Comparison of ENCODE assay signal across 15 cellular contexts in genomic region chr17:61249649-61250301, GRCh38.
DNase-seq lines count a peak whose midpoint lies in the region; ATAC-seq and TF ChIP-seq lines count a peak whose summit lies in the region.
"Had no signal": no experiment of that assay in that cellular context is flagged by ENCODE, and none has a peak within 500 bp of the region (broad histone marks: within the 10 kb centered on the region; RNA-seq: fewer than 3 reads in every experiment).

No MANE protein-coding gene starts in this region.

- H3K4me2 ChIP-seq in BLaER1 treated with 17β-estradiol and CSF1 and Interleukin-3, amounts not matched to agents 10 nM and 100 nM, result peak overlapping the region in 8 of 11 experiments; percentile 5 to 81 (median 70); a peak in 7 of 22 replicates
- H3K4me2 ChIP-seq in fibroblast of lung (ENCODE audit: extremely low read depth, insufficient read depth, low read length) (no peak overlapping the region), smooth muscle cell (peak overlapping the region; percentile 66)

- peak overlapping the region in 1 of 11 experiments; percentile 66; a peak in 2 of 22 replicates for H3K9ac ChIP-seq in BLaER1 treated with 17β-estradiol and CSF1 and Interleukin-3, amounts not matched to agents 10 nM and 100 nM
- H3K9ac ChIP-seq in fibroblast of lung (ENCODE audit: insufficient read depth, low read length), result no peak overlapping the region
- H3K9ac ChIP-seq in smooth muscle cell (ENCODE audit: low read depth), result peak overlapping the region; percentile 55

- TF ChIP-seq CTCF in fibroblast of lung (conservative IDR thresholded peaks at IDR 0.05 in 1 of 2, IDR thresholded peaks at IDR 0.05 in 1 of 2; ENCODE audit: low read depth in 1 of 2, low read length in 2 of 2), result no peak
- no peak for TF ChIP-seq CTCF in smooth muscle cell (IDR thresholded peaks at IDR 0.05; ENCODE audit: borderline replicate concordance, insufficient read depth, poor library complexity, severe bottlenecking)
- TF ChIP-seq CTCF in right lobe of liver (IDR thresholded peaks at IDR 0.05), result no peak

- intact Hi-C loops in right lobe of liver (cut with DNase I), result no loop called here

- no peaks in the 10 kb centered on the region for H4K20me1 ChIP-seq in BLaER1 treated with 17β-estradiol and CSF1 and Interleukin-3, amounts not matched to agents 10 nM and 100 nM
- H4K20me1 ChIP-seq in fibroblast of lung (ENCODE audit: control insufficient read depth, extremely low read depth, insufficient read depth, low read length) (no peaks in the 10 kb centered on the region), smooth muscle cell (ENCODE audit: low read depth) (no peaks in the 10 kb centered on the region)

- ATAC-seq in HG02642 (IDR thresholded peaks at IDR 0.05; ENCODE audit: poor library complexity, unreplicated experiment), result no peak
- no peak for ATAC-seq in right lobe of liver

- no peaks in the 10 kb centered on the region for H3K27me3 ChIP-seq in BLaER1 treated with 17β-estradiol and CSF1 and Interleukin-3, amounts not matched to agents 10 nM and 100 nM
- H3K27me3 ChIP-seq in fibroblast of lung (ENCODE audit: control insufficient read depth, insufficient read depth, low read length), result no peaks in the 10 kb centered on the region
- no peaks in the 10 kb centered on the region for H3K27me3 ChIP-seq in smooth muscle cell (ENCODE audit: low read depth)
- no peaks in the 10 kb centered on the region for H3K27me3 ChIP-seq in right lobe of liver
- H3K27me3 ChIP-seq: breast epithelium had no signal

- TF ChIP-seq POLR2A in right lobe of liver (IDR thresholded peaks at IDR 0.05), result no peak

- H3K4me3 ChIP-seq in BLaER1 treated with 17β-estradiol and CSF1 and Interleukin-3, amounts not matched to agents 10 nM and 100 nM, result no peak overlapping the region
- H3K4me3 ChIP-seq in fibroblast of lung (replicated peaks in 1 of 4; ENCODE audit: control extremely low read depth in 1 of 4, insufficient read depth in 1 of 4, low read depth in 3 of 4, low read length in 4 of 4) (no peak overlapping the region), smooth muscle cell (no peak overlapping the region), right lobe of liver (no peak overlapping the region)
- H3K4me3 ChIP-seq: breast epithelium had no signal

- H2AFZ ChIP-seq in fibroblast of lung (ENCODE audit: low read length), result no peak overlapping the region
- peak overlapping the region; percentile 11 for H2AFZ ChIP-seq in smooth muscle cell (ENCODE audit: low read depth)

- H3K79me2 ChIP-seq in fibroblast of lung (ENCODE audit: control insufficient read depth, insufficient read depth, low read length), result no peaks in the 10 kb centered on the region
- no peaks in the 10 kb centered on the region for H3K79me2 ChIP-seq in smooth muscle cell (ENCODE audit: low read depth)

- H3F3A ChIP-seq in smooth muscle cell (ENCODE audit: low read depth), result peaks cover 33% of the 10 kb centered on the region

- peaks cover 0 to 13% (median 4%) of the 10 kb centered on the region in 11 experiments; a peak in 9 of 22 replicates for H3K9me3 ChIP-seq in BLaER1 treated with 17β-estradiol and CSF1 and Interleukin-3, amounts not matched to agents 10 nM and 100 nM (replicated peaks in 1 of 11)
- H3K9me3 ChIP-seq in fibroblast of lung (ENCODE audit: control insufficient read depth, insufficient read depth, low read depth, low read length) (no peaks in the 10 kb centered on the region), smooth muscle cell (replicated peaks; ENCODE audit: low read depth) (no peaks in the 10 kb centered on the region), right lobe of liver (no peaks in the 10 kb centered on the region)
- H3K9me3 ChIP-seq: breast epithelium had no signal

- peak overlapping the region in 9 of 11 experiments; percentile 59 to 84 (median 70); a peak in 11 of 22 replicates for H3K27ac ChIP-seq in BLaER1 treated with 17β-estradiol and CSF1 and Interleukin-3, amounts not matched to agents 10 nM and 100 nM
- H3K27ac ChIP-seq in fibroblast of lung (ENCODE audit: insufficient read depth, low read length) (peak overlapping the region; percentile 83), smooth muscle cell (ENCODE audit: low read depth) (peak overlapping the region; percentile 95), right lobe of liver (no peak overlapping the region)

- WGBS in smooth muscle cell (ENCODE audit: low lambda C conversion rate), result 48% methylated on average over 4 of the region's 4 CpGs
- WGBS in right lobe of liver (ENCODE audit: insufficient coverage, low coverage, low lambda C conversion rate, missing lambda C conversion rate), result 72% methylated on average over 4 of the region's 4 CpGs

- no peaks in the 10 kb centered on the region for H3K36me3 ChIP-seq in BLaER1 treated with 17β-estradiol and CSF1 and Interleukin-3, amounts not matched to agents 10 nM and 100 nM
- H3K36me3 ChIP-seq in fibroblast of lung (ENCODE audit: control insufficient read depth, insufficient read depth, low read length) (no peaks in the 10 kb centered on the region), smooth muscle cell (ENCODE audit: low read depth) (no peaks in the 10 kb centered on the region), right lobe of liver (no peaks in the 10 kb centered on the region)
- H3K36me3 ChIP-seq: breast epithelium had no signal

- H3K4me1 ChIP-seq in BLaER1 treated with 17β-estradiol and CSF1 and Interleukin-3, amounts not matched to agents 10 nM and 100 nM, result peaks cover 29 to 63% (median 38%) of the 10 kb centered on the region in 10 experiments
- peaks cover 30% of the 10 kb centered on the region for H3K4me1 ChIP-seq in fibroblast of lung (ENCODE audit: control insufficient read depth, extremely low read depth, insufficient read depth, low read length)
- peaks cover 25% of the 10 kb centered on the region for H3K4me1 ChIP-seq in smooth muscle cell (ENCODE audit: low read depth)
- H3K4me1 ChIP-seq in right lobe of liver, result no peaks in the 10 kb centered on the region
- H3K4me1 ChIP-seq: breast epithelium had no signal

- peak; percentile 28 for DNase-seq in NCI-H460 (ENCODE audit: extremely low read depth, low read depth)
- DNase-seq in fibroblast of lung (ENCODE audit: low read depth in 2 of 2), result no peak
- no peak for DNase-seq in smooth muscle cell (lab: John Stamatoyannopoulos, UW; ENCODE audit: unreplicated experiment)
- no peak for DNase-seq in iPS-NIHi7 (ENCODE audit: extremely low spot score)
- no peak for DNase-seq in NCI-H82 (lab: John Stamatoyannopoulos, UW)
- no peak for DNase-seq in right lobe of liver
- DNase-seq: activated CD4-positive, alpha-beta T cell treated with anti-CD3 and anti-CD28 coated beads, Interleukin-2, amount 50 U/mL, for 48 hours; activated effector memory CD4-positive, alpha-beta T cell treated with Interleukin-2 at 50 U/mL for 16 hours; endodermal cell; glutamatergic neuron; NCI-H187; NCI-H69 had no signal

Comparison
In these comparisons a context has a peak if more than half of its experiments do, and no peak if none do; other contexts are left out.
1. H3K27ac ChIP-seq: peak in BLaER1 treated with 17β-estradiol and CSF1 and Interleukin-3, amounts not matched to agents 10 nM and 100 nM (9 of 11), fibroblast of lung (single experiment) and smooth muscle cell (single experiment); none in right lobe of liver (0 of 3).